In the genomic region with DNA sequence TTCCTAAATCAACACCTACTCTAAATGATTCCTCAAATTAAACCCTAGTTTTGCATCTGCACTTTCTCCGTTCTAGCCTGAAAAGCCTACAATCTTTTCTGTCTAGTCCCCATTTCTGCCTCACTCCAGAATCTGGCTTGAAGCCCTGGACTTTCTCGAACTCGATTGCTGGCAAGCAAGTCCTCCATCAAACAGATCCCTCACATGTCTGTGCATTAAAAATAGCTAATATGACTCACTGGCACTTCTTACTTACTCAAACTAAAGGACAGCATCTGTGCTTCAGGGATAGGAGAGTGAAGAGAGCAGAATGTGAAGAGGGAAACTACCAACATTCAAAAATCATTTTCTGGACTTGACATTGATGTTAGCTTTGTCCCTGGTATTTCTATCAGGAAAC, we compare ENCODE assay signal across 8 cellular contexts. TPM values are rescaled to one million over a fixed set of nuclear protein-coding genes. Genes with fewer than 3 reads are reported as not detected.
A peak's percentile ranks its signal among the peaks of the same experiment; 100 is the strongest.
DNase-seq lines count a peak whose midpoint lies in the region; TF ChIP-seq lines count a peak whose summit lies in the region.
"Had no signal": no experiment of that assay in that cellular context is flagged by ENCODE, and none has a peak within 500 bp of the region (broad histone marks: within the 10 kb centered on the region; RNA-seq: fewer than 3 reads in every experiment).

No MANE protein-coding gene starts in this region.

- H3K4me3 ChIP-seq in MG63 (no peak overlapping the region), choroid plexus epithelial cell (ENCODE audit: low read depth, low read length) (no peak overlapping the region), tibial artery (no peak overlapping the region), tibial nerve (no peak overlapping the region)
- H3K4me3 ChIP-seq: mucosa of descending colon had no signal

- CTCF ChIA-PET in HEK293T (lab: Yijun Ruan, JAX) = no interaction called here

- POLR2A ChIA-PET in HEK293T (lab: Yijun Ruan, JAX) = no interaction called here

- no peak for TF ChIP-seq POLR2A in tibial nerve (IDR thresholded peaks at IDR 0.05)

- intact Hi-C loops in tibial artery (cut with DNase I; ENCODE audit: low total_unique reads) = no loop called here

- no peak for TF ChIP-seq CTCF in choroid plexus epithelial cell (conservative IDR thresholded peaks at IDR 0.05; ENCODE audit: low read depth, low read length)
- TF ChIP-seq CTCF in tibial artery (IDR thresholded peaks at IDR 0.05) = no peak
- TF ChIP-seq CTCF in tibial nerve (IDR thresholded peaks at IDR 0.05) = no peak

- DNase-seq in MG63 = peak; percentile 80
- DNase-seq in choroid plexus epithelial cell (ENCODE audit: low read depth) = peak; percentile 93
- DNase-seq in kidney tubule cell (ENCODE audit: low spot score) = peak; percentile 46
- DNase-seq in tibial artery = peak; percentile 47 to 69
- DNase-seq in activated CD4-positive, alpha-beta T cell treated with anti-CD3 and anti-CD28 coated beads, Interleukin-2, amount 50 U/mL, for 48 hours = no peak
- DNase-seq in HEK293T (ENCODE audit: extremely low spot score) = no peak
- no peak for DNase-seq in tibial nerve (ENCODE audit: low spot score in 2 of 2)
- DNase-seq: mucosa of descending colon had no signal

- H3K9me3 ChIP-seq in MG63 (no peaks in the 10 kb centered on the region), tibial artery (no peaks in the 10 kb centered on the region), tibial nerve (no peaks in the 10 kb centered on the region)
- H3K9me3 ChIP-seq: mucosa of descending colon had no signal

- H3K27me3 ChIP-seq in MG63 (no peaks in the 10 kb centered on the region), tibial artery (no peaks in the 10 kb centered on the region), tibial nerve (no peaks in the 10 kb centered on the region)

- no peak for TF ChIP-seq EP300 in tibial nerve (IDR thresholded peaks at IDR 0.05)

- H3K4me1 ChIP-seq in tibial artery = peaks cover 0 to 14% (median 0%) of the 10 kb centered on the region in 4 donors
- H3K4me1 ChIP-seq in tibial nerve = no peaks in the 10 kb centered on the region

- H3K36me3 ChIP-seq in MG63 = no peaks in the 10 kb centered on the region
- H3K36me3 ChIP-seq in tibial artery = no peaks in the 10 kb centered on the region
- no peaks in the 10 kb centered on the region for H3K36me3 ChIP-seq in tibial nerve

- WGBS in tibial nerve, 2 donors = 41 to 45% methylated on average over 3 of the region's 3 CpGs

- H3K27ac ChIP-seq in tibial artery (no peak overlapping the region), tibial nerve (no peak overlapping the region)

TF ChIP-seq in HEK293T, 16 proteins besides CTCF, POLR2A, EP300 and RAD21:
- no peak for TF ChIP-seq FOXA1 (IDR thresholded peaks at IDR 0.05)
- no peak for TF ChIP-seq HDGF (IDR thresholded peaks at IDR 0.05; ENCODE audit: borderline replicate concordance)
- TF ChIP-seq CTBP1 (IDR thresholded peaks at IDR 0.05; ENCODE audit: borderline replicate concordance) = no peak
- no peak for TF ChIP-seq NFRKB (IDR thresholded peaks at IDR 0.05)
- no peak for TF ChIP-seq ARNT (IDR thresholded peaks at IDR 0.05)
- no peak for TF ChIP-seq SUZ12 (IDR thresholded peaks at IDR 0.05)
- no peak for TF ChIP-seq L3MBTL2 (conservative IDR thresholded peaks at IDR 0.05)
- no peak for TF ChIP-seq SP1 (IDR thresholded peaks at IDR 0.05)
- TF ChIP-seq, protein P1, sequence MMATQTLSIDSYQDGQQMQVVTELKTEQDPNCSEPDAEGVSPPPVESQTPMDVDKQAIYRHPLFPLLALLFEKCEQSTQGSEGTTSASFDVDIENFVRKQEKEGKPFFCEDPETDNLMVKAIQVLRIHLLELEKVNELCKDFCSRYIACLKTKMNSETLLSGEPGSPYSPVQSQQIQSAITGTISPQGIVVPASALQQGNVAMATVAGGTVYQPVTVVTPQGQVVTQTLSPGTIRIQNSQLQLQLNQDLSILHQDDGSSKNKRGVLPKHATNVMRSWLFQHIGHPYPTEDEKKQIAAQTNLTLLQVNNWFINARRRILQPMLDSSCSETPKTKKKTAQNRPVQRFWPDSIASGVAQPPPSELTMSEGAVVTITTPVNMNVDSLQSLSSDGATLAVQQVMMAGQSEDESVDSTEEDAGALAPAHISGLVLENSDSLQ (IDR thresholded peaks at IDR 0.05) = no peak
- TF ChIP-seq FOXK2 (IDR thresholded peaks at IDR 0.05) = no peak
- no peak for TF ChIP-seq TARDBP (IDR thresholded peaks at IDR 0.05)
- no peak for TF ChIP-seq FOXM1 (IDR thresholded peaks at IDR 0.05; ENCODE audit: borderline replicate concordance)
- TF ChIP-seq ELF4 (IDR thresholded peaks at IDR 0.05) = no peak
- no peak for TF ChIP-seq LEF1 (IDR thresholded peaks at IDR 0.05; ENCODE audit: borderline replicate concordance)

RNA-seq across cellular contexts. Expression of gene CXADR, which starts 51.8 kb away (rescaled TPM):
- 0.12 and 2.7 TPM in 2 replicates for total RNA-seq in MG63 (2014; rRNA removed; shearing (Covaris generic); ENCODE audit: low replicate concordance)
- total RNA-seq in tibial nerve = 1 to 10 TPM in 2 of 4 donors, under 1 TPM in 2; 0.30 to 9.2 (median 1.5) TPM

Comparison
In these comparisons a context has a peak if more than half of its experiments do, and no peak if none do; other contexts are left out.
1. DNase-seq: peak in MG63 (single experiment), choroid plexus epithelial cell (single experiment), kidney tubule cell (single experiment) and tibial artery (2 of 2); none in activated CD4-positive, alpha-beta T cell treated with anti-CD3 and anti-CD28 coated beads, Interleukin-2, amount 50 U/mL, for 48 hours (0 of 2), HEK293T (single experiment) and tibial nerve (0 of 2).